19 cellular contexts compared by ENCODE assay signal in the genomic region with DNA sequence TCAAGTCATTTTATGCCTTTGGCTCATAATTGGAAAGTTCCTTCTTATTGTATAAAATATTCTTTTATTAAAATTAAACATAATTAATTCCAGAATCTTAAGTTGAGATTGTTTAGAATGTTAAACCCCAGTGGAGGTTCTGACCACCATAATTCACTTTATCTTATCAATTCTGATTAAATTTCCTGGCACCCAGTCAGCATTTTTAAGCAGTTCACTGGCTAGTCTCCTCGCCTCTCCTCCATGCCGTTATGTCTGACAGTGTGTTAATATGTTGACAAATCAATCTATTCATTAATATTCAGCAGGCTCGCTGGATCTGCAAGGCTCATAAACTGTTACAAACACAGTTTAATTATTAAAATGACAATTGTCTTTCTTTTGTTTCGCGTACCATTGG.
DNase-seq lines count a peak whose midpoint lies in the region; ATAC-seq and TF ChIP-seq lines count a peak whose summit lies in the region.
"Had no signal": no experiment of that assay in that cellular context is flagged by ENCODE, and none has a peak within 500 bp of the region (broad histone marks: within the 10 kb centered on the region; RNA-seq: fewer than 3 reads in every experiment).

No MANE protein-coding gene starts in this region.

- intact Hi-C loops in upper lobe of right lung (cut with DNase I): no loop called here

- no peak for TF ChIP-seq CTCF in VCaP (conservative IDR thresholded peaks at IDR 0.05)
- TF ChIP-seq CTCF in fibroblast of pulmonary artery (IDR thresholded peaks at IDR 0.05; ENCODE audit: low read length, missing control alignments): no peak
- TF ChIP-seq CTCF in upper lobe of right lung (IDR thresholded peaks at IDR 0.05): no peak
- no peak for TF ChIP-seq CTCF in GM10266 (IDR thresholded peaks at IDR 0.05; ENCODE audit: control insufficient read depth, insufficient read depth, low read depth, missing control alignments)

- no peaks in the 10 kb centered on the region for H3K9me3 ChIP-seq in upper lobe of right lung
- H3K9me3 ChIP-seq: SJSA1 had no signal

- H3K4me1 ChIP-seq in upper lobe of right lung: no peaks in the 10 kb centered on the region
- H3K4me1 ChIP-seq: SJSA1 had no signal

- ATAC-seq in upper lobe of right lung: no peak
- no peak for ATAC-seq in left lobe of liver
- ATAC-seq: Right ventricle myocardium inferior had no signal

- H3K27ac ChIP-seq in VCaP (peak overlapping the region; percentile 79), upper lobe of right lung (peak overlapping the region; percentile 19)
- H3K27ac ChIP-seq: C4-2B, SJSA1 had no signal

- H3K4me3 ChIP-seq in fibroblast of pulmonary artery (replicated peaks; ENCODE audit: low read depth, low read length) (peak overlapping the region; percentile 15), upper lobe of right lung (no peak overlapping the region)
- H3K4me3 ChIP-seq: SJSA1 had no signal

- no peaks in the 10 kb centered on the region for H3K36me3 ChIP-seq in upper lobe of right lung
- H3K36me3 ChIP-seq: SJSA1 had no signal

- no peaks in the 10 kb centered on the region for H3K27me3 ChIP-seq in upper lobe of right lung
- H3K27me3 ChIP-seq: SJSA1 had no signal

- DNase-seq in NCI-H2029 treated with DMSO at 0.1 percent for 48 hours (lab: John Stamatoyannopoulos, UW) (peak; percentile 27), NCI-H2029 (lab: John Stamatoyannopoulos, UW) (no peak), fibroblast of pulmonary artery (ENCODE audit: low read depth) (peak; percentile 32), upper lobe of right lung (no peak), GM10266 (ENCODE audit: extremely low spot score) (no peak), left lobe of liver (ENCODE audit: low spot score) (no peak)
- DNase-seq: CD8-positive, alpha-beta memory T cell; EL; GF-D8; Kasumi-1; NCI-H1417 treated with DMSO at 0.1 percent for 48 hours; NCI-H187; NCI-H446; NCI-H526; OCI-M1 had no signal

Comparison
In these comparisons a context has a peak if more than half of its experiments do, and no peak if none do; other contexts are left out.
1. DNase-seq: peak in NCI-H2029 treated with DMSO at 0.1 percent for 48 hours (single experiment) and fibroblast of pulmonary artery (single experiment); none in NCI-H2029 (single experiment), upper lobe of right lung (single experiment), GM10266 (single experiment) and left lobe of liver (single experiment).